Comparison of ENCODE assay signal across 11 cellular contexts in the genomic region with DNA sequence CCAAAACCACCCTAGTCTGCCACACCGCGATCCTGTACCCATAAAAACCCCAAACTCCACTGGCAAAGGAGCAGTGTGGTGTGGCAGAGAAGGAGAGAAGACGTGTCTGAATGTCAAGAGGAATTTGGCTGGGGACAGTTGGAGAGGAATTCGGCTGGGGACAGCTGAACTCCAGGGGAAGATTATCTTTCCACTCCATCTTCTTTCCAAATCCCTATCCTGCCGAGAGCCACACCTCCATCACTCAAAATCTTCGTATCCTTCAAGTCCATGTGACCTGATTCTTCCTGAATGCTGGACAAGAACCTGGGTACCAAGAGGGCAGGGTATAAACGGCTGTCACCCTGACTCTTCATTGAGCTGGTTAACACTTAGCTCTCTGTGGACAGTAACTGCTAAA.
"Had no signal": no experiment of that assay in that cellular context is flagged by ENCODE, and none has a peak within 500 bp of the region (broad histone marks: within the 10 kb centered on the region; RNA-seq: fewer than 3 reads in every experiment).

No MANE protein-coding gene starts in this region.

- ATAC-seq: HCT116, HepG2 had no signal

- H3K9me3 Mint-ChIP-seq: HFFc6 had no signal

- H3K36me3 Mint-ChIP-seq: IgD-negative memory B cell had no signal

- H3K4me1 ChIP-seq: HAP-1 had no signal

- H3K4me3 Mint-ChIP-seq: HFFc6, IgD-negative memory B cell had no signal

- H3K36me3 ChIP-seq: HAP-1 had no signal

- H3K4me2 ChIP-seq: KMS-11 had no signal

- H3K27ac Mint-ChIP-seq: HFFc6, IgD-negative memory B cell had no signal

- H3K9ac ChIP-seq: KMS-11 had no signal

- H3K4me3 ChIP-seq: HAP-1 had no signal

- H3K27ac ChIP-seq: HL-60, KMS-11 had no signal

- H3K4me1 Mint-ChIP-seq: IgD-negative memory B cell had no signal

- DNase-seq: GOT3, H7, HFFc6, Karpas-422, KBM-7 had no signal

- H3K9me3 ChIP-seq: HAP-1 had no signal
